ENCODE assay signal across 25 cellular contexts in genomic region chr19:3550947-3551807, GRCh38. TPM values are rescaled to one million over a fixed set of nuclear protein-coding genes. Genes with fewer than 3 reads are reported as not detected.
DNase-seq lines count a peak whose midpoint lies in the region; ATAC-seq and TF ChIP-seq lines count a peak whose summit lies in the region.
"Had no signal": no experiment of that assay in that cellular context is flagged by ENCODE, and none has a peak within 500 bp of the region (broad histone marks: within the 10 kb centered on the region; RNA-seq: fewer than 3 reads in every experiment).

No MANE protein-coding gene starts in this region.

- no peak overlapping the region for H3K4me3 ChIP-seq in BLaER1 treated with 17β-estradiol and CSF1 and Interleukin-3, amounts not matched to agents 10 nM and 100 nM
- no peak overlapping the region for H3K4me3 ChIP-seq in left ventricle myocardium inferior
- H3K4me3 ChIP-seq: hepatocyte, left lung, neural progenitor cell, thyroid gland had no signal

- peaks cover 17 to 96% (median 72%) of the 10 kb centered on the region in 11 experiments; a peak in 21 of 22 replicates for H4K20me1 ChIP-seq in BLaER1 treated with 17β-estradiol and CSF1 and Interleukin-3, amounts not matched to agents 10 nM and 100 nM

- peaks cover 27 to 50% (median 44%) of the 10 kb centered on the region in 11 experiments for H3K36me3 ChIP-seq in BLaER1 treated with 17β-estradiol and CSF1 and Interleukin-3, amounts not matched to agents 10 nM and 100 nM
- peaks cover 9% of the 10 kb centered on the region for H3K36me3 ChIP-seq in left ventricle myocardium inferior
- H3K36me3 ChIP-seq: neural progenitor cell, thyroid gland had no signal

- peak overlapping the region; percentile 41 for H3K27ac Mint-ChIP-seq in activated T-helper 17 cell treated with anti-CD3 and anti-CD28 coated beads, Interleukin-2, amount 50 U/mL, for 72 hours
- H3K27ac Mint-ChIP-seq in naive B cell, result peak overlapping the region in 4 of 6 donors; percentile 34 to 98 (median 90)
- H3K27ac Mint-ChIP-seq: immature natural killer cell had no signal

- H3K4me2 ChIP-seq in BLaER1 treated with 17β-estradiol and CSF1 and Interleukin-3, amounts not matched to agents 10 nM and 100 nM, result peak overlapping the region in 7 of 11 experiments; percentile 88 to 99 (median 94); a peak in 8 of 22 replicates
- H3K4me2 ChIP-seq: hepatocyte, neural progenitor cell had no signal

- no peaks in the 10 kb centered on the region for H3K27me3 ChIP-seq in BLaER1 treated with 17β-estradiol and CSF1 and Interleukin-3, amounts not matched to agents 10 nM and 100 nM
- H3K27me3 ChIP-seq in left ventricle myocardium inferior (ENCODE audit: low read depth), result no peaks in the 10 kb centered on the region
- H3K27me3 ChIP-seq: hepatocyte, left lung, neural progenitor cell, thyroid gland had no signal

- no peaks in the 10 kb centered on the region for H3K9me3 ChIP-seq in BLaER1 treated with 17β-estradiol and CSF1 and Interleukin-3, amounts not matched to agents 10 nM and 100 nM (replicated peaks in 1 of 11)
- no peaks in the 10 kb centered on the region for H3K9me3 ChIP-seq in left ventricle myocardium inferior (replicated peaks)
- H3K9me3 ChIP-seq: Caco-2, left lung, thyroid gland had no signal

- TF ChIP-seq CTCF in left ventricle myocardium inferior (IDR thresholded peaks at IDR 0.05; ENCODE audit: borderline replicate concordance), result no peak

- H3K4me1 Mint-ChIP-seq in activated T-helper 17 cell treated with anti-CD3 and anti-CD28 coated beads, Interleukin-2, amount 50 U/mL, for 72 hours, result peaks cover 15% of the 10 kb centered on the region
- H3K4me1 Mint-ChIP-seq in naive B cell, result peaks cover 32 to 48% (median 41%) of the 10 kb centered on the region in 3 donors

- peaks cover 49 to 65% (median 54%) of the 10 kb centered on the region in 10 experiments for H3K4me1 ChIP-seq in BLaER1 treated with 17β-estradiol and CSF1 and Interleukin-3, amounts not matched to agents 10 nM and 100 nM
- H3K4me1 ChIP-seq in left ventricle myocardium inferior, result peaks cover 37% of the 10 kb centered on the region
- H3K4me1 ChIP-seq: Caco-2, neural progenitor cell had no signal

- H3K27ac ChIP-seq in BLaER1 treated with 17β-estradiol and CSF1 and Interleukin-3, amounts not matched to agents 10 nM and 100 nM, result peak overlapping the region in 5 of 11 experiments; percentile 3 to 86 (median 30); a peak in 5 of 22 replicates
- no peak overlapping the region for H3K27ac ChIP-seq in left ventricle myocardium inferior (replicated peaks)
- H3K27ac ChIP-seq: hepatocyte, left lung, neural progenitor cell, thyroid gland had no signal

- peak overlapping the region in 8 of 11 experiments; percentile 6 to 84 (median 36); a peak in 7 of 22 replicates for H3K9ac ChIP-seq in BLaER1 treated with 17β-estradiol and CSF1 and Interleukin-3, amounts not matched to agents 10 nM and 100 nM
- H3K9ac ChIP-seq: neural progenitor cell had no signal

- H3K4me3 Mint-ChIP-seq in activated T-helper 17 cell treated with anti-CD3 and anti-CD28 coated beads, Interleukin-2, amount 50 U/mL, for 72 hours, result no peak overlapping the region
- peak overlapping the region in 6 of 8 donors; percentile 8 to 72 (median 58) for H3K4me3 Mint-ChIP-seq in naive B cell
- H3K4me3 Mint-ChIP-seq: immature natural killer cell, neural progenitor cell had no signal

- intact Hi-C loops in left ventricle myocardium inferior (cut with micrococcal nuclease), result no loop called here

- no peak for ATAC-seq in activated T-helper 17 cell treated with anti-CD3 and anti-CD28 coated beads, Interleukin-2, amount 50 U/mL, for 72 hours (replicated peaks)
- ATAC-seq in naive B cell (ENCODE audit: low read depth in 2 of 2) (no peak), HG02970 (IDR thresholded peaks at IDR 0.05; ENCODE audit: low FRiP score, unreplicated experiment) (no peak)
- ATAC-seq: HCT116, left lung had no signal

- DNase-seq in 8988T, result peak; percentile 13
- DNase-seq in naive B cell, result no peak
- no peak for DNase-seq in NCI-H524 (lab: John Stamatoyannopoulos, UW)
- no peak for DNase-seq in left ventricle myocardium inferior
- no peak for DNase-seq in SW480 (ENCODE audit: low spot score)
- DNase-seq: activated CD4-positive, alpha-beta T cell treated with anti-CD3 and anti-CD28 coated beads, Interleukin-2, amount 50 U/mL, for 1 hour; activated CD8-positive, alpha-beta memory T cell treated with anti-CD3 and anti-CD28 coated beads, Interleukin-2, amount 50 U/mL, for 48 hours; activated naive CD4-positive, alpha-beta T cell; Caco-2; DND-41; foreskin melanocyte; immature natural killer cell; Karpas-422; left lung; NCI-H1694 treated with DMSO at 0.1 percent for 48 hours; NCI-H82; SHP77; thyroid gland had no signal

- no peaks in the 10 kb centered on the region for H3K9me3 Mint-ChIP-seq in activated T-helper 17 cell treated with anti-CD3 and anti-CD28 coated beads, Interleukin-2, amount 50 U/mL, for 72 hours
- no peaks in the 10 kb centered on the region for H3K9me3 Mint-ChIP-seq in naive B cell
- H3K9me3 Mint-ChIP-seq: immature natural killer cell, neural progenitor cell had no signal

- no peaks in the 10 kb centered on the region for H3K27me3 Mint-ChIP-seq in activated T-helper 17 cell treated with anti-CD3 and anti-CD28 coated beads, Interleukin-2, amount 50 U/mL, for 72 hours
- no peaks in the 10 kb centered on the region for H3K27me3 Mint-ChIP-seq in naive B cell

- H3K36me3 Mint-ChIP-seq in activated T-helper 17 cell treated with anti-CD3 and anti-CD28 coated beads, Interleukin-2, amount 50 U/mL, for 72 hours (ENCODE audit: low read depth), result peaks cover 5% of the 10 kb centered on the region
- H3K36me3 Mint-ChIP-seq in naive B cell, result no peaks in the 10 kb centered on the region
- H3K36me3 Mint-ChIP-seq: immature natural killer cell, neural progenitor cell had no signal

RNA-seq across cellular contexts. Expression of gene MFSD12, which starts 6.2 kb away (rescaled TPM):
- 10 to 100 TPM; 38.3 to 64.1 TPM for total RNA-seq in activated T-helper 17 cell treated with anti-CD3 and anti-CD28 coated beads, Interleukin-2, amount 50 U/mL, for 72 hours
- 10 to 100 TPM; 19.1 to 37.6 (median 26.7) TPM for polyA plus RNA-seq in naive B cell (ENCODE audit: low read depth in 6 of 6)
- 23.5 TPM for total RNA-seq in left ventricle myocardium inferior

RNA-seq across cellular contexts. Expression of gene TEKTIP1, which starts 12.2 kb away (rescaled TPM):
- 1 to 10 TPM; 2.1 to 4.0 TPM for total RNA-seq in activated T-helper 17 cell treated with anti-CD3 and anti-CD28 coated beads, Interleukin-2, amount 50 U/mL, for 72 hours
- polyA plus RNA-seq in naive B cell (ENCODE audit: low read depth in 6 of 6), result under 1 TPM in 1 of 6 donors, not detected in 5; 0.56 TPM
- not detected for total RNA-seq in left ventricle myocardium inferior
- total RNA-seq: hepatocyte, pulmonary artery endothelial cell had no signal
- polyA plus RNA-seq: immature natural killer cell had no signal

RNA-seq across cellular contexts. Expression of gene HMG20B, which starts 21.6 kb away (rescaled TPM):
- 10 to 100 TPM; 40.0 to 52.3 TPM for total RNA-seq in activated T-helper 17 cell treated with anti-CD3 and anti-CD28 coated beads, Interleukin-2, amount 50 U/mL, for 72 hours
- polyA plus RNA-seq in naive B cell (ENCODE audit: low read depth in 6 of 6), result 10 to 100 TPM; 36.4 to 46.9 (median 44.3) TPM
- 34.8 TPM for total RNA-seq in left ventricle myocardium inferior

RNA-seq across cellular contexts. Expression of gene GIPC3, which starts 34.1 kb away (rescaled TPM):
- under 1 TPM; 0.32 to 0.42 TPM for total RNA-seq in activated T-helper 17 cell treated with anti-CD3 and anti-CD28 coated beads, Interleukin-2, amount 50 U/mL, for 72 hours
- 1 to 10 TPM in 1 of 6 donors, under 1 TPM in 4, not detected in 1; 0.06 to 1.0 (median 0.21) TPM for polyA plus RNA-seq in naive B cell (ENCODE audit: low read depth in 6 of 6)
- 1.6 TPM for total RNA-seq in left ventricle myocardium inferior
- total RNA-seq: Caco-2, hepatocyte had no signal

RNA-seq across cellular contexts. Expression of gene FZR1, which starts 45.1 kb away (rescaled TPM):
- 10 to 100 TPM; 51.5 to 64.3 TPM for total RNA-seq in activated T-helper 17 cell treated with anti-CD3 and anti-CD28 coated beads, Interleukin-2, amount 50 U/mL, for 72 hours
- polyA plus RNA-seq in naive B cell (ENCODE audit: low read depth in 6 of 6), result 10 to 100 TPM in 4 of 6 donors, 1 to 10 TPM in 2; 5.8 to 20.0 (median 10.7) TPM
- 20.7 TPM for total RNA-seq in left ventricle myocardium inferior
